25 cellular contexts compared by ENCODE assay signal in genomic region chr6:50970908-50971307, GRCh38.
"Had no signal": no experiment of that assay in that cellular context is flagged by ENCODE, and none has a peak within 500 bp of the region (broad histone marks: within the 10 kb centered on the region; RNA-seq: fewer than 3 reads in every experiment).

No MANE protein-coding gene starts in this region.

- H3K27me3 ChIP-seq: stomach, suprapubic skin, testis, thyroid gland, tibial artery, tibial nerve, transverse colon, upper lobe of left lung, upper lobe of right lung, uterus, vagina had no signal

- H3K36me3 ChIP-seq: stomach, suprapubic skin, thoracic aorta, thyroid gland, tibial artery, tibial nerve, transverse colon, upper lobe of left lung, upper lobe of right lung, uterus, vagina had no signal

- H3K4me1 ChIP-seq: stomach, suprapubic skin, testis, thyroid gland, tibial artery, tibial nerve, transverse colon, upper lobe of left lung, upper lobe of right lung, uterus, vagina had no signal

- FAIRE-seq: urothelium cell line had no signal

- DNase-seq: stimulated activated CD4-positive, alpha-beta T cell treated with anti-CD3 and anti-CD28 coated beads, Interleukin-2, amount 100 ng/mL, for 48 hours; stimulated activated CD4-positive, alpha-beta T cell treated with anti-CD3 and anti-CD28 coated beads, Interleukin-4, amount 100 ng/mL, for 1 hour; stimulated activated CD4-positive, alpha-beta T cell treated with anti-CD3 and anti-CD28 coated beads, Interleukin-4, amount 100 ng/mL, for 24 hours; stimulated activated CD4-positive, alpha-beta T cell treated with anti-CD3 and anti-CD28 coated beads, Interleukin-4, amount 100 ng/mL, for 4 hours; stimulated activated CD8-positive, alpha-beta memory T cell treated with anti-CD3 and anti-CD28 coated beads, Interleukin-4, amount 100 ng/mL, for 48 hours; stimulated activated naive B cell treated with anti-CD40 and anti-IgM and Interleukin-4, amounts not matched to agents 10 μg/mL and 1 μg/mL and 100 μg/mL, for 72 hours; stimulated activated naive CD4-positive, alpha-beta T cell; stimulated activated naive CD4-positive, alpha-beta T cell treated with Interleukin-2 at 50 U/mL for 16 hours; stimulated activated naive CD8-positive, alpha-beta T cell treated with anti-CD3 and anti-CD28 coated beads, Interleukin-15, amount 100 ng/mL, for 72 hours; stimulated activated naive CD8-positive, alpha-beta T cell treated with anti-CD3 and anti-CD28 coated beads, Interleukin-15, Interleukin-2, amounts not matched to agents 100 U/mL and 50 U/mL, for 24 hours; stomach; substantia nigra; testis; thyroid gland; tibial artery; transverse colon; trophoblast cell; upper lobe of left lung; upper lobe of right lung; uterus had no signal

- H3K4me3 ChIP-seq: stomach, suprapubic skin, testis, thoracic aorta, thyroid gland, tibial artery, tibial nerve, transverse colon, upper lobe of left lung, upper lobe of right lung, uterus, vagina had no signal

- H3K9me3 ChIP-seq: stomach, suprapubic skin, testis, thoracic aorta, thyroid gland, tibial artery, tibial nerve, transverse colon, upper lobe of left lung, upper lobe of right lung, uterus, vagina had no signal

- H3K27ac ChIP-seq: stomach, suprapubic skin, testis, thoracic aorta, thyroid gland, tibial artery, tibial nerve, transverse colon, upper lobe of left lung, upper lobe of right lung, uterus, vagina had no signal
